ENCODE assay signal across 8 cellular contexts in the genomic region with DNA sequence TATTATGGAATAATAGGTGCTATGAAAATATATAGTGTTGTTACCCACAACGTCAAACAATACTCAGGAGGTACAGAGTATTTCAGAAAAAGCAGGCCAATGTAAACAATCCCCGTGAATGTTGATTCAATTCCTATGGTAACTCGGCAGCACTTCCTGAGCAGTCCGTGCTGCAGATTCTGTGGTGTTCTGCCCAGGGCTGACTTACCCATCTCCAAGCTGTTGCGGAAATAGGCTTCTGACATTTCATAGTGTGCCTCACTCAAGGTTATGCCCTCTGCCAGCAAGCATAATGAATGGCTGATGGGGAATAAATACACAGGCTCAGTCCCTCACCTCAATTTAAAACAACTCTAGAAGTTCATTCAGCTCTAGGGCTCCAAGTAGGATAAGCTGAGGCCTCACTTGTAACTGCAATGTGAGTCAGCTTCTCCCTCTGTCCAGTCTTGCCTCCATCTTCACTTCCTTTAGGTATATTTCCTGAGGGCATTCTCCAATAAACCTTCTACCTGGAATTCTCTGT.
A peak's percentile ranks its signal among the peaks of the same experiment; 100 is the strongest.
DNase-seq lines count a peak whose midpoint lies in the region; ATAC-seq and TF ChIP-seq lines count a peak whose summit lies in the region.

No MANE protein-coding gene starts in this region.

- H3K4me3 Mint-ChIP-seq in Calu3 (ENCODE audit: low read depth, unreplicated experiment): no peak overlapping the region
- no peak overlapping the region for H3K4me3 Mint-ChIP-seq in mesothelial cell of epicardium

- H3K9me3 Mint-ChIP-seq in Calu3 (ENCODE audit: low read depth, unreplicated experiment) (no peaks in the 10 kb centered on the region), mesothelial cell of epicardium (no peaks in the 10 kb centered on the region)

- TF ChIP-seq CTCF in Calu3 (IDR thresholded peaks at IDR 0.05; ENCODE audit: unreplicated experiment): no peak
- no peak for TF ChIP-seq CTCF in mesothelial cell of epicardium (IDR thresholded peaks at IDR 0.05; ENCODE audit: unreplicated experiment)
- no peak for TF ChIP-seq CTCF in vagina (IDR thresholded peaks at IDR 0.05)

- H3K27me3 Mint-ChIP-seq in Calu3 (ENCODE audit: unreplicated experiment) (no peaks in the 10 kb centered on the region), mesothelial cell of epicardium (ENCODE audit: low read depth) (peaks cover 6% of the 10 kb centered on the region)

- H3K27ac Mint-ChIP-seq in Calu3 (ENCODE audit: unreplicated experiment) (peak overlapping the region; percentile 36), mesothelial cell of epicardium (peak overlapping the region; percentile 87)

- ATAC-seq in GM18868 (IDR thresholded peaks at IDR 0.05; ENCODE audit: unreplicated experiment) (no peak), HG02610 (IDR thresholded peaks at IDR 0.05; ENCODE audit: unreplicated experiment) (no peak), GM21526 (IDR thresholded peaks at IDR 0.05; ENCODE audit: low FRiP score, unreplicated experiment) (no peak)

- DNase-seq in Calu3 (peak; percentile 29), NCI-H146 (lab: John Stamatoyannopoulos, UW) (peak; percentile 39), cerebellar cortex (ENCODE audit: low spot score) (peak; percentile 31), mesothelial cell of epicardium (ENCODE audit: low spot score in 2 of 2, unreplicated experiment in 2 of 2) (no peak), vagina (ENCODE audit: extremely low spot score in 2 of 2) (no peak)

- H3K4me3 ChIP-seq in vagina: no peak overlapping the region

- no peak for TF ChIP-seq POLR2A in vagina (IDR thresholded peaks at IDR 0.05)

- H3K27ac ChIP-seq in vagina: no peak overlapping the region

- CTCF ChIA-PET in Calu3 (lab: Charles Lee): no interaction called here

- BruUV-seq in Calu3 (replicated peaks; lab: Mats Ljungman, UMichigan): no TSS peak

- no peaks in the 10 kb centered on the region for H3K27me3 ChIP-seq in vagina

- H3K4me1 Mint-ChIP-seq in Calu3 (ENCODE audit: low read depth, unreplicated experiment) (peaks cover 23% of the 10 kb centered on the region), mesothelial cell of epicardium (peaks cover 48% of the 10 kb centered on the region)

- intact Hi-C loops in Calu3 (cut with micrococcal nuclease; ENCODE audit: unreplicated experiment): loop anchor here (5.0 kb wide), 1 partner anchor 35 kb away; no protein-coding TSS in a partner anchor
- intact Hi-C loops in vagina (cut with DNase I): no loop called here

- H3K36me3 ChIP-seq in vagina: no peaks in the 10 kb centered on the region

- H3K9me3 ChIP-seq in vagina: no peaks in the 10 kb centered on the region

- H3K36me3 Mint-ChIP-seq in Calu3 (ENCODE audit: insufficient read depth, unreplicated experiment): no peaks in the 10 kb centered on the region
- H3K36me3 Mint-ChIP-seq in mesothelial cell of epicardium: no peaks in the 10 kb centered on the region

- H3K4me1 ChIP-seq in vagina: no peaks in the 10 kb centered on the region

Comparison
In these comparisons a context has a peak if more than half of its experiments do, and no peak if none do; other contexts are left out.
1. DNase-seq: peak in Calu3 (single experiment), NCI-H146 (single experiment) and cerebellar cortex (single experiment); none in mesothelial cell of epicardium (0 of 2) and vagina (0 of 2).